Comparison of ENCODE assay signal across 11 cellular contexts in genomic region chrX:72142094-72142843, GRCh38. TPM values are rescaled to one million over a fixed set of nuclear protein-coding genes. Genes with fewer than 3 reads are reported as not detected.
A peak's percentile ranks its signal among the peaks of the same experiment; 100 is the strongest.
DNase-seq lines count a peak whose midpoint lies in the region; TF ChIP-seq lines count a peak whose summit lies in the region.
"Had no signal": no experiment of that assay in that cellular context is flagged by ENCODE, and none has a peak within 500 bp of the region (broad histone marks: within the 10 kb centered on the region; RNA-seq: fewer than 3 reads in every experiment).

No MANE protein-coding gene starts in this region.

- H4K20me1 ChIP-seq in smooth muscle cell (ENCODE audit: low read depth): no peaks in the 10 kb centered on the region

- H3K9ac ChIP-seq in smooth muscle cell (ENCODE audit: low read depth): no peak overlapping the region

- peaks cover 6% of the 10 kb centered on the region for H3K27me3 Mint-ChIP-seq in glutamatergic neuron (ENCODE audit: unreplicated experiment)

- H3K36me3 ChIP-seq in smooth muscle cell (ENCODE audit: low read depth) (no peaks in the 10 kb centered on the region), H7 (replicated peaks; ENCODE audit: control insufficient read depth, insufficient read depth, low read length) (peaks cover 5% of the 10 kb centered on the region; the same call in 1 of the 2 replicates)

- no peaks in the 10 kb centered on the region for H3F3A ChIP-seq in smooth muscle cell (ENCODE audit: low read depth)

- H3K4me1 ChIP-seq in smooth muscle cell (ENCODE audit: low read depth): no peaks in the 10 kb centered on the region

- peak overlapping the region; percentile 98 for H3K27ac Mint-ChIP-seq in glutamatergic neuron (ENCODE audit: unreplicated experiment)

- no peak overlapping the region for H3K4me2 ChIP-seq in smooth muscle cell

- H2AFZ ChIP-seq in smooth muscle cell (ENCODE audit: low read depth): no peak overlapping the region

- H3K4me3 ChIP-seq in smooth muscle cell: no peak overlapping the region
- H3K4me3 ChIP-seq in H7 (ENCODE audit: insufficient read depth, low read depth, low read length): no peak overlapping the region

- no peaks in the 10 kb centered on the region for H3K27me3 ChIP-seq in smooth muscle cell (ENCODE audit: low read depth)
- no peaks in the 10 kb centered on the region for H3K27me3 ChIP-seq in H7 (ENCODE audit: control insufficient read depth, insufficient read depth, low read length)

- DNase-seq in DMS 273 treated with DMSO at 0.1 percent for 48 hours (lab: John Stamatoyannopoulos, UW) (peak; percentile 92), NCI-H1417 (lab: John Stamatoyannopoulos, UW) (peak; percentile 91 to 99 (median 91)), NCI-H526 (lab: John Stamatoyannopoulos, UW) (peak; percentile 68 to 84), glutamatergic neuron (peak; percentile 58), smooth muscle cell (lab: John Stamatoyannopoulos, UW; ENCODE audit: unreplicated experiment) (no peak), H7 (no peak), T1000 (lab: John Stamatoyannopoulos, UW) (no peak)
- DNase-seq in stimulated activated CD4-positive, alpha-beta T cell treated with anti-CD3 and anti-CD28 coated beads, Interleukin-2, amount 100 ng/mL, for 48 hours: no peak
- DNase-seq: activated CD4-positive, alpha-beta T cell treated with anti-CD3 and anti-CD28 coated beads, Interleukin-2, amount 50 U/mL, for 48 hours; IMR-90; SIG-M5 had no signal

- H3K9me3 Mint-ChIP-seq in glutamatergic neuron (ENCODE audit: unreplicated experiment): peaks cover 7% of the 10 kb centered on the region

- H3K9me3 ChIP-seq in smooth muscle cell (replicated peaks; ENCODE audit: low read depth): no peaks in the 10 kb centered on the region

- H3K4me3 Mint-ChIP-seq in glutamatergic neuron (ENCODE audit: unreplicated experiment): peak overlapping the region; percentile 72

- no peaks in the 10 kb centered on the region for H3K36me3 Mint-ChIP-seq in glutamatergic neuron (ENCODE audit: unreplicated experiment)

- no peaks in the 10 kb centered on the region for H3K79me2 ChIP-seq in smooth muscle cell (ENCODE audit: low read depth)

- TF ChIP-seq CTCF in glutamatergic neuron (IDR thresholded peaks at IDR 0.05; ENCODE audit: partially characterized antibody, unreplicated experiment): no peak
- TF ChIP-seq CTCF in smooth muscle cell (IDR thresholded peaks at IDR 0.05; ENCODE audit: borderline replicate concordance, insufficient read depth, poor library complexity, severe bottlenecking): no peak

- peaks cover 22% of the 10 kb centered on the region for H3K4me1 Mint-ChIP-seq in glutamatergic neuron (ENCODE audit: low read depth, unreplicated experiment)

- 56% methylated on average over 8 of the region's 8 CpGs for WGBS in smooth muscle cell (ENCODE audit: low lambda C conversion rate)

- no peak overlapping the region for H3K27ac ChIP-seq in smooth muscle cell (ENCODE audit: low read depth)

RNA-seq across cellular contexts. Expression of gene RTL5, which starts 10.6 kb away (rescaled TPM):
- total RNA-seq in glutamatergic neuron (ENCODE audit: unreplicated experiment) (18.2 TPM), smooth muscle cell (2.7 and 3.6 TPM in 2 replicates)
- 3.1 and 4.0 TPM in 2 replicates for polyA plus RNA-seq in smooth muscle cell
- 1.3 and 1.5 TPM in 2 replicates for total RNA-seq in H7 (2014; rRNA removed; shearing (Covaris generic))

RNA-seq across cellular contexts. Expression of gene PIN4, which starts 39.3 kb away (rescaled TPM):
- total RNA-seq in glutamatergic neuron (ENCODE audit: unreplicated experiment) (19.5 TPM), smooth muscle cell (15.9 and 18.9 TPM in 2 replicates)
- polyA plus RNA-seq in smooth muscle cell: 51.7 and 65.2 TPM in 2 replicates
- total RNA-seq in H7 (2014; rRNA removed; shearing (Covaris generic)): 26.5 and 28.8 TPM in 2 replicates

Comparison
In these comparisons a context has a peak if more than half of its experiments do, and no peak if none do; other contexts are left out.
1. DNase-seq: peak in DMS 273 treated with DMSO at 0.1 percent for 48 hours (single experiment), NCI-H1417 (3 of 3), NCI-H526 (2 of 2) and glutamatergic neuron (single experiment); none in smooth muscle cell (single experiment), stimulated activated CD4-positive, alpha-beta T cell treated with anti-CD3 and anti-CD28 coated beads, Interleukin-2, amount 100 ng/mL, for 48 hours (0 of 2), H7 (single experiment) and T1000 (single experiment).